Comparison of ENCODE assay signal across 32 cellular contexts in genomic region chr3:3662610-3663009, GRCh38.
"Had no signal": no experiment of that assay in that cellular context is flagged by ENCODE, and none has a peak within 500 bp of the region (broad histone marks: within the 10 kb centered on the region; RNA-seq: fewer than 3 reads in every experiment).

No MANE protein-coding gene starts in this region.

- FAIRE-seq: astrocyte, endometrium, endothelial cell of umbilical vein had no signal

- DNase-seq: activated B cell treated with CpG ODN at 0.5 μM for 24 hours; activated CD4-positive, alpha-beta T cell treated with anti-CD3 and anti-CD28 coated beads for 48 hours; activated CD4-positive, alpha-beta T cell treated with anti-CD3 and anti-CD28 coated beads, Interleukin-2, amount 50 U/mL, for 1 hour; activated CD4-positive, alpha-beta T cell treated with anti-CD3 and anti-CD28 coated beads, Interleukin-2, amount 50 U/mL, for 48 hours; activated CD8-positive, alpha-beta memory T cell treated with anti-CD3 and anti-CD28 coated beads for 24 hours; activated CD8-positive, alpha-beta T cell treated with anti-CD3 and anti-CD28 coated beads for 36 hours; activated effector memory CD4-positive, alpha-beta T cell treated with Interleukin-2 at 50 U/mL for 16 hours; activated gamma-delta T cell treated with Interleukin-2 at 50 U/mL for 16 hours; activated naive CD4-positive, alpha-beta T cell treated with anti-CD3 and anti-CD28 coated beads, Interleukin-2, amount 50 U/mL, for 16 hours; activated naive CD4-positive, alpha-beta T cell treated with Interleukin-2 at 50 U/mL for 16 hours; activated T-cell treated with anti-CD3 and anti-CD28 coated beads, Interleukin-2, amount 50 U/mL, for 4 hours; amniotic stem cell; anterior cingulate cortex; brain microvascular endothelial cell; central memory CD4-positive, alpha-beta T cell; cerebellar nuclear complex; colonic mucosa; effector CD8-positive, alpha-beta T cell; erythroblast; foreskin melanocyte; T-helper 1 cell; T-helper 17 cell; T1000; WERI-Rb-1 had no signal

- H3K9me3 ChIP-seq: colonic mucosa had no signal

- H3K27me3 ChIP-seq: brain microvascular endothelial cell, colonic mucosa, esophagus muscularis mucosa, gastroesophageal sphincter had no signal

- H3K36me3 ChIP-seq: brain microvascular endothelial cell, cardiac muscle cell, colonic mucosa, esophagus muscularis mucosa, gastroesophageal sphincter, WERI-Rb-1 had no signal

- H3K27ac ChIP-seq: brain microvascular endothelial cell, cardiac muscle cell, colonic mucosa, esophagus muscularis mucosa, gastroesophageal sphincter, WERI-Rb-1 had no signal

- H3K4me1 ChIP-seq: colonic mucosa, esophagus muscularis mucosa, gastroesophageal sphincter had no signal

- ATAC-seq: activated CD4-positive, CD25-positive, alpha-beta regulatory T cell treated with anti-CD3 and anti-CD28 coated beads, Interleukin-2, amount 50 U/mL, for 24 hours; activated CD8-positive, alpha-beta T cell treated with anti-CD3 and anti-CD28 coated beads for 36 hours; activated T-cell treated with anti-CD3 and anti-CD28 coated beads, Interleukin-2, amount 50 U/mL, for 4 hours; activated T-helper 17 cell treated with anti-CD3 and anti-CD28 coated beads, Interleukin-2, amount 50 U/mL, for 72 hours; gastroesophageal sphincter; T-helper 17 cell had no signal

- H3K4me3 ChIP-seq: cardiac muscle cell, colonic mucosa, esophagus muscularis mucosa, gastroesophageal sphincter had no signal
